In genomic region chr10:102628451-102628911, GRCh38 we compare ENCODE assay signal across 10 cellular contexts. TPM values are rescaled to one million over a fixed set of nuclear protein-coding genes. Genes with fewer than 3 reads are reported as not detected.
DNase-seq lines count a peak whose midpoint lies in the region; ATAC-seq, FAIRE-seq and TF ChIP-seq lines count a peak whose summit lies in the region.
"Had no signal": no experiment of that assay in that cellular context is flagged by ENCODE, and none has a peak within 500 bp of the region (broad histone marks: within the 10 kb centered on the region; RNA-seq: fewer than 3 reads in every experiment).

No MANE protein-coding gene starts in this region.

- intact Hi-C loops in HCT116 (cut with micrococcal nuclease), result no loop called here
- intact Hi-C loops in spleen (cut with DNase I; ENCODE audit: low total_unique reads), result no loop called here
- intact Hi-C loops in CD8-positive, alpha-beta T cell (cut with DNase I, micrococcal nuclease), result no loop called here

- TF ChIP-seq POLR2A in HCT116 (IDR thresholded peaks at IDR 0.05; ENCODE audit: borderline replicate concordance, extremely low read depth, insufficient read depth, insufficient read length), result no peak
- no peak for TF ChIP-seq POLR2A in spleen (IDR thresholded peaks at IDR 0.05)

- H3K9me3 ChIP-seq in HCT116 (ENCODE audit: control insufficient read depth in 1 of 2, insufficient read depth in 1 of 2, low read depth in 1 of 2, low read length in 2 of 2) (no peaks in the 10 kb centered on the region), keratinocyte (ENCODE audit: control insufficient read depth, low read depth, low read length) (no peaks in the 10 kb centered on the region), spleen (no peaks in the 10 kb centered on the region)
- no peaks in the 10 kb centered on the region for H3K9me3 ChIP-seq in CD8-positive, alpha-beta T cell (ENCODE audit: low read length)

- H3K4me3 ChIP-seq in HCT116 (replicated peaks in 1 of 2; ENCODE audit: low read depth in 1 of 2, low read length in 2 of 2) (0 out of 4 replicates have a peak overlapping the region, but pooled peaks of 1 of the 2 experiments have one; percentile 21), keratinocyte (ENCODE audit: control insufficient read depth in 2 of 3, extremely low read depth in 1 of 3, insufficient read depth in 2 of 3, low read depth in 1 of 3, low read length in 3 of 3) (no peak overlapping the region), spleen (no peak overlapping the region)
- H3K4me3 ChIP-seq in CD8-positive, alpha-beta T cell (ENCODE audit: low read depth, low read length), result no peak overlapping the region

- TF ChIP-seq CTCF in HCT116 (IDR thresholded peaks at IDR 0.05 in 2 of 3, conservative IDR thresholded peaks at IDR 0.05 in 1 of 3; ENCODE audit: borderline replicate concordance in 1 of 3, insufficient read depth in 1 of 3, low read depth in 2 of 3, low read length in 2 of 3), result no peak
- no peak for TF ChIP-seq CTCF in brain (conservative IDR thresholded peaks at IDR 0.05)
- no peak for TF ChIP-seq CTCF in keratinocyte (optimal IDR thresholded peaks at IDR 0.05 in 1 of 3, IDR thresholded peaks at IDR 0.05 in 1 of 3, conservative IDR thresholded peaks at IDR 0.05 in 1 of 3; ENCODE audit: extremely low read depth in 1 of 3, insufficient read depth in 2 of 3, low read length in 3 of 3)
- peak in 2 of 11 experiments; percentile 8 to 21 for TF ChIP-seq CTCF in spleen (IDR thresholded peaks at IDR 0.05 in 8 of 11, conservative IDR thresholded peaks at IDR 0.05 in 3 of 11)
- no peak for TF ChIP-seq CTCF in CD8-positive, alpha-beta T cell (IDR thresholded peaks at IDR 0.05)

- H3K36me3 ChIP-seq in HCT116 (ENCODE audit: control insufficient read depth in 1 of 2, insufficient read depth in 2 of 2, low read length in 2 of 2) (no peaks in the 10 kb centered on the region), keratinocyte (ENCODE audit: control insufficient read depth in 2 of 2, extremely low read depth in 1 of 2, insufficient read depth in 2 of 2, low read length in 2 of 2) (peaks cover 0 to 1% of the 10 kb centered on the region in 2 experiments), spleen (peaks cover 0 to 53% (median 8%) of the 10 kb centered on the region in 6 donors)
- H3K36me3 ChIP-seq in CD8-positive, alpha-beta T cell (ENCODE audit: insufficient read depth, low read length), result no peaks in the 10 kb centered on the region

- H3K4me1 ChIP-seq in HCT116 (ENCODE audit: control insufficient read depth in 1 of 2, insufficient read depth in 2 of 2, low read length in 2 of 2), result peaks cover 50 to 74% of the 10 kb centered on the region in 2 experiments
- peaks cover 48% of the 10 kb centered on the region for H3K4me1 ChIP-seq in keratinocyte (ENCODE audit: control insufficient read depth, extremely low read depth, insufficient read depth, low read length)
- peaks cover 27 to 89% (median 56%) of the 10 kb centered on the region in 6 donors for H3K4me1 ChIP-seq in spleen
- H3K4me1 ChIP-seq in CD8-positive, alpha-beta T cell (ENCODE audit: insufficient read depth, low read length), result peaks cover 20% of the 10 kb centered on the region

- H3K27ac ChIP-seq in HCT116 (ENCODE audit: low read depth, low read length), result peak overlapping the region; percentile 61
- peak overlapping the region; percentile 88 for H3K27ac ChIP-seq in keratinocyte (ENCODE audit: control insufficient read depth, insufficient read depth, low read length)
- H3K27ac ChIP-seq in spleen, result peak overlapping the region in 7 of 8 donors; percentile 67 to 86 (median 79)
- H3K27ac ChIP-seq in CD8-positive, alpha-beta T cell (ENCODE audit: low read depth, low read length), result no peak overlapping the region

- H4K20me1 ChIP-seq in HCT116 (ENCODE audit: insufficient read depth), result no peaks in the 10 kb centered on the region
- H4K20me1 ChIP-seq in keratinocyte (ENCODE audit: control insufficient read depth, extremely low read depth, insufficient read depth, low read length), result no peaks in the 10 kb centered on the region

- H3K27me3 Mint-ChIP-seq in brain, result no peaks in the 10 kb centered on the region
- no peaks in the 10 kb centered on the region for H3K27me3 Mint-ChIP-seq in CD8-positive, alpha-beta T cell (ENCODE audit: low read depth)
- H3K27me3 Mint-ChIP-seq: type B pancreatic cell had no signal

- WGBS in spleen, 5 donors, result 62 to 77% (median 65%) methylated on average over 6 to 11 of the region's 11 CpGs

- peak overlapping the region; percentile 77 for H3K4me2 ChIP-seq in HCT116 (ENCODE audit: low read length)
- no peak overlapping the region for H3K4me2 ChIP-seq in keratinocyte (ENCODE audit: control insufficient read depth, extremely low read depth, insufficient read depth, low read depth, low read length)

- CTCF ChIA-PET in HCT116 (lab: Charles Lee), result interaction anchor here (0.6 to 1.8 kb wide), 5 partner anchors 9 to 44 kb away, joined by 3 to 7 read pairs (median 3); no protein-coding TSS in a partner anchor
- CTCF ChIA-PET in CD8-positive, alpha-beta T cell (lab: Charles Lee), result interaction anchor here (0.6 to 1.0 kb wide), 2 partner anchors 125 to 243 kb away, joined by 3 read pairs; no protein-coding TSS in a partner anchor

- H3K9me3 Mint-ChIP-seq in brain, result no peaks in the 10 kb centered on the region
- H3K9me3 Mint-ChIP-seq in CD8-positive, alpha-beta T cell, result no peaks in the 10 kb centered on the region
- H3K9me3 Mint-ChIP-seq: type B pancreatic cell had no signal

- ATAC-seq in HCT116 (peak; percentile 67), GM21515 (IDR thresholded peaks at IDR 0.05; ENCODE audit: unreplicated experiment) (no peak)
- ATAC-seq in CD8-positive, alpha-beta T cell, result no peak

- peaks cover 4% of the 10 kb centered on the region for H3K36me3 Mint-ChIP-seq in brain
- H3K36me3 Mint-ChIP-seq in CD8-positive, alpha-beta T cell, result peaks cover 24% of the 10 kb centered on the region

- TSS peak; percentile 49 for BruUV-seq in HCT116 (replicated peaks; lab: Mats Ljungman, UMichigan)

- peak overlapping the region; percentile 97 to 100 (median 98) for H3K27ac Mint-ChIP-seq in brain
- H3K27ac Mint-ChIP-seq in CD8-positive, alpha-beta T cell, result no peak overlapping the region

- H3K9me1 ChIP-seq in keratinocyte (ENCODE audit: control insufficient read depth, extremely low read depth, insufficient read depth, low read length), result peaks cover 2% of the 10 kb centered on the region

- no peak overlapping the region for H3K4me3 Mint-ChIP-seq in brain
- no peak overlapping the region for H3K4me3 Mint-ChIP-seq in CD8-positive, alpha-beta T cell

- dilution Hi-C loops in keratinocyte (cut with MboI; ENCODE audit: extremely low pct_ligation_motif_present, low sequenced_read_pairs), result no loop called here

- H3K79me2 ChIP-seq in HCT116 (ENCODE audit: insufficient read depth, low read length), result no peaks in the 10 kb centered on the region
- H3K79me2 ChIP-seq in keratinocyte (ENCODE audit: control insufficient read depth, insufficient read depth, low read length), result no peaks in the 10 kb centered on the region

- no peak for TF ChIP-seq RAD21 in HCT116 (IDR thresholded peaks at IDR 0.05; ENCODE audit: low read depth)

- H3K9ac ChIP-seq in HCT116 (ENCODE audit: low read length), result peak overlapping the region; percentile 58
- H3K9ac ChIP-seq in keratinocyte (ENCODE audit: control insufficient read depth, extremely low read depth, insufficient read depth, low read length), result no peak overlapping the region

- no peaks in the 10 kb centered on the region for H3K27me3 ChIP-seq in HCT116 (ENCODE audit: insufficient read depth, low read length)
- no peaks in the 10 kb centered on the region for H3K27me3 ChIP-seq in keratinocyte (ENCODE audit: control insufficient read depth, extremely low read depth, insufficient read depth, low read length)
- H3K27me3 ChIP-seq in spleen (replicated peaks in 1 of 7), result no peaks in the 10 kb centered on the region
- H3K27me3 ChIP-seq in CD8-positive, alpha-beta T cell (ENCODE audit: insufficient read depth, low read length), result no peaks in the 10 kb centered on the region

- FAIRE-seq in keratinocyte (lab: Jason Lieb, UNC), result no peak
- FAIRE-seq: GM18507 had no signal

- no peak for DNase-seq in HCT116 (ENCODE audit: low read depth, low spot score)
- DNase-seq in keratinocyte (ENCODE audit: low read depth, low spot score), result no peak
- DNase-seq in spleen, result peak; percentile 79
- no peak for DNase-seq in CD8-positive, alpha-beta T cell
- no peak for DNase-seq in NCI-H774 (lab: John Stamatoyannopoulos, UW)
- no peak for DNase-seq in GM19240 (ENCODE audit: insufficient read length, low spot score)

- H3K9me2 ChIP-seq in HCT116 (ENCODE audit: insufficient read depth), result no peaks in the 10 kb centered on the region

- RAD21 ChIA-PET in HCT116 (lab: Charles Lee; ENCODE audit: low non-redundant PET in 1 of 2, low total read pairs in 2 of 2, uncharacterized antibody in 2 of 2, unreplicated experiment in 2 of 2), result no interaction called here

- POLR2A ChIA-PET in HCT116 (lab: Charles Lee), result interaction anchor here (0.8 to 2.3 kb wide), 2 partner anchors 13 to 18 kb away, joined by 3 to 10 read pairs; no protein-coding TSS in a partner anchor
- POLR2A ChIA-PET in CD8-positive, alpha-beta T cell (lab: Charles Lee), result no interaction called here

- H2AFZ ChIP-seq in HCT116 (ENCODE audit: low read depth, low read length, poor library complexity, severe bottlenecking), result no peak overlapping the region
- H2AFZ ChIP-seq in keratinocyte (ENCODE audit: control insufficient read depth, low read length), result no peak overlapping the region

- H3K4me1 Mint-ChIP-seq in brain, result peaks cover 98% of the 10 kb centered on the region
- peaks cover 16% of the 10 kb centered on the region for H3K4me1 Mint-ChIP-seq in CD8-positive, alpha-beta T cell (ENCODE audit: low read depth)

TF ChIP-seq in HCT116, 20 proteins besides CTCF, POLR2A, EP300 and RAD21:
- TF ChIP-seq MAX (IDR thresholded peaks at IDR 0.05) (no peak), POLR2AphosphoS5 (IDR thresholded peaks at IDR 0.05; ENCODE audit: low read depth, low read length) (peak; percentile 58)

RNA-seq across cellular contexts. Expression of gene TRIM8, which starts 15.8 kb away (rescaled TPM):
- 91.6 TPM for total RNA-seq in HCT116 (2021; ENCODE audit: unreplicated experiment)
- 131 and 143 TPM in 2 replicates for polyA plus RNA-seq in HCT116 (2012)
- 97.4 TPM for polyA plus RNA-seq in brain (ENCODE audit: insufficient read depth, low read depth, low replicate concordance)
- polyA plus RNA-seq in keratinocyte, result 16.9 to 45.1 TPM (median 24.8 TPM) in 3 replicates
- polyA plus RNA-seq in keratinocyte (2011; ENCODE audit: low read depth), result 38.5 TPM
- 23.0 and 34.3 TPM in 2 replicates for polyA plus RNA-seq in keratinocyte (2011; cell fraction: cytosol; rRNA removed)
- 30.9 and 34.4 TPM in 2 replicates for polyA plus RNA-seq in keratinocyte (2011; cell fraction: nucleus; rRNA removed)
- polyA plus RNA-seq in keratinocyte (2012; ENCODE audit: low replicate concordance), result 39.4 and 51.3 TPM in 2 replicates
- 15.2 to 53.0 TPM (median 16.7 TPM) in 3 replicates for polyA minus RNA-seq in keratinocyte
- polyA minus RNA-seq in keratinocyte (2011; cell fraction: cytosol; rRNA and poly(A)+ RNA removed), result 36.4 TPM
- polyA minus RNA-seq in keratinocyte (2011; cell fraction: nucleus; rRNA and poly(A)+ RNA removed), result 22.9 and 24.1 TPM in 2 replicates
- 100 to 1,000 TPM in 2 of 7 donors, 10 to 100 TPM in 5; 86.3 to 116 (median 94.9) TPM for total RNA-seq in spleen
- 10 to 100 TPM; 23.5 to 37.6 (median 27.0) TPM for polyA plus RNA-seq in spleen
- 10 to 100 TPM; 47.9 to 53.1 TPM for total RNA-seq in CD8-positive, alpha-beta T cell
